18 cellular contexts compared by ENCODE assay signal in genomic region chr9:77725820-77726219, GRCh38.
DNase-seq lines count a peak whose midpoint lies in the region; ATAC-seq and TF ChIP-seq lines count a peak whose summit lies in the region.
"Had no signal": no experiment of that assay in that cellular context is flagged by ENCODE, and none has a peak within 500 bp of the region (broad histone marks: within the 10 kb centered on the region; RNA-seq: fewer than 3 reads in every experiment).

No MANE protein-coding gene starts in this region.

- H3K4me1 ChIP-seq in foreskin keratinocyte, result no peaks in the 10 kb centered on the region
- H3K4me1 ChIP-seq in effector memory CD4-positive, alpha-beta T cell (ENCODE audit: control insufficient read depth, insufficient read depth, low read length, poor library complexity, severe bottlenecking), result no peaks in the 10 kb centered on the region
- H3K4me1 ChIP-seq: upper lobe of right lung had no signal

- no peaks in the 10 kb centered on the region for H3K27me3 Mint-ChIP-seq in activated naive CD4-positive, alpha-beta T cell treated with anti-CD3 and anti-CD28 coated beads, Interleukin-2, amount 50 U/mL, for 24 hours
- H3K27me3 Mint-ChIP-seq in WTC11 (ENCODE audit: low read depth) (no peaks in the 10 kb centered on the region), brain (no peaks in the 10 kb centered on the region)
- no peaks in the 10 kb centered on the region for H3K27me3 Mint-ChIP-seq in stimulated activated naive CD8-positive, alpha-beta T cell treated with anti-CD3 and anti-CD28 coated beads, Interleukin-15, amount 100 ng/mL, for 72 hours

- CTCF ChIA-PET in WTC11 (lab: Charles Lee), result no interaction called here

- H3K27me3 ChIP-seq in foreskin keratinocyte, result no peaks in the 10 kb centered on the region
- no peaks in the 10 kb centered on the region for H3K27me3 ChIP-seq in effector memory CD4-positive, alpha-beta T cell (replicated peaks; ENCODE audit: control insufficient read depth, insufficient read depth, low read length, poor library complexity, severe bottlenecking)
- H3K27me3 ChIP-seq: adrenal gland, cardiac muscle cell, neural progenitor cell, stomach, upper lobe of right lung had no signal

- peak overlapping the region; percentile 0 for H3K4me3 Mint-ChIP-seq in activated naive CD4-positive, alpha-beta T cell treated with anti-CD3 and anti-CD28 coated beads, Interleukin-2, amount 50 U/mL, for 24 hours
- no peak overlapping the region for H3K4me3 Mint-ChIP-seq in WTC11
- H3K4me3 Mint-ChIP-seq in brain, result no peak overlapping the region
- H3K4me3 Mint-ChIP-seq in stimulated activated naive CD8-positive, alpha-beta T cell treated with anti-CD3 and anti-CD28 coated beads, Interleukin-15, amount 100 ng/mL, for 72 hours, result peak overlapping the region; percentile 36 to 40
- H3K4me3 Mint-ChIP-seq: neural progenitor cell had no signal

- H3K4me1 Mint-ChIP-seq in activated naive CD4-positive, alpha-beta T cell treated with anti-CD3 and anti-CD28 coated beads, Interleukin-2, amount 50 U/mL, for 24 hours, result peaks cover 37% of the 10 kb centered on the region
- H3K4me1 Mint-ChIP-seq in WTC11, result peaks cover 24% of the 10 kb centered on the region
- H3K4me1 Mint-ChIP-seq in brain, result peaks cover 37% of the 10 kb centered on the region
- H3K4me1 Mint-ChIP-seq in stimulated activated naive CD8-positive, alpha-beta T cell treated with anti-CD3 and anti-CD28 coated beads, Interleukin-15, amount 100 ng/mL, for 72 hours, result peaks cover 54% of the 10 kb centered on the region

- H3K27ac ChIP-seq in foreskin keratinocyte, result no peak overlapping the region
- no peak overlapping the region for H3K27ac ChIP-seq in effector memory CD4-positive, alpha-beta T cell (ENCODE audit: insufficient read depth, low read length, poor library complexity, severe bottlenecking)
- H3K27ac ChIP-seq: adrenal gland, cardiac muscle cell, neural progenitor cell, RWPE1, stomach, upper lobe of right lung had no signal

- TF ChIP-seq CTCF in WTC11 (IDR thresholded peaks at IDR 0.05), result no peak
- TF ChIP-seq CTCF in brain (conservative IDR thresholded peaks at IDR 0.05), result no peak
- no peak for TF ChIP-seq CTCF in foreskin keratinocyte (conservative IDR thresholded peaks at IDR 0.05)

- peaks cover 22% of the 10 kb centered on the region for H3K36me3 Mint-ChIP-seq in activated naive CD4-positive, alpha-beta T cell treated with anti-CD3 and anti-CD28 coated beads, Interleukin-2, amount 50 U/mL, for 24 hours
- H3K36me3 Mint-ChIP-seq in WTC11 (peaks cover 41% of the 10 kb centered on the region), brain (peaks cover 78% of the 10 kb centered on the region)

- H3K4me3 ChIP-seq in effector memory CD4-positive, alpha-beta T cell (ENCODE audit: insufficient read depth, low read depth, low read length, poor library complexity, severe bottlenecking), result no peak overlapping the region
- H3K4me3 ChIP-seq: adrenal gland, cardiac muscle cell, neural progenitor cell, stomach, upper lobe of right lung had no signal

- peaks cover 19% of the 10 kb centered on the region for H3K36me3 ChIP-seq in effector memory CD4-positive, alpha-beta T cell (ENCODE audit: control insufficient read depth, insufficient read depth, low read length)

- ATAC-seq in WTC11 (no peak), foreskin keratinocyte (no peak)
- ATAC-seq in stimulated activated naive CD8-positive, alpha-beta T cell treated with anti-CD3 and anti-CD28 coated beads, Interleukin-15, amount 100 ng/mL, for 72 hours, result peak; percentile 86
- ATAC-seq: esophagus mucosa, left cardiac atrium, upper lobe of right lung had no signal

- H3K27ac Mint-ChIP-seq in activated naive CD4-positive, alpha-beta T cell treated with anti-CD3 and anti-CD28 coated beads, Interleukin-2, amount 50 U/mL, for 24 hours, result peak overlapping the region; percentile 15
- H3K27ac Mint-ChIP-seq in WTC11 (peak overlapping the region; percentile 16), brain (peak overlapping the region in 4 of 5 experiments; percentile 1 to 77 (median 26))
- peak overlapping the region; percentile 69 to 81 for H3K27ac Mint-ChIP-seq in stimulated activated naive CD8-positive, alpha-beta T cell treated with anti-CD3 and anti-CD28 coated beads, Interleukin-15, amount 100 ng/mL, for 72 hours
- H3K27ac Mint-ChIP-seq: neural progenitor cell had no signal

- no peaks in the 10 kb centered on the region for H3K9me3 Mint-ChIP-seq in activated naive CD4-positive, alpha-beta T cell treated with anti-CD3 and anti-CD28 coated beads, Interleukin-2, amount 50 U/mL, for 24 hours
- H3K9me3 Mint-ChIP-seq in WTC11 (peaks cover 13% of the 10 kb centered on the region), brain (peaks cover 3 to 9% (median 4%) of the 10 kb centered on the region in 5 experiments)
- H3K9me3 Mint-ChIP-seq in stimulated activated naive CD8-positive, alpha-beta T cell treated with anti-CD3 and anti-CD28 coated beads, Interleukin-15, amount 100 ng/mL, for 72 hours, result peaks cover 0 to 6% of the 10 kb centered on the region in 2 donors
- H3K9me3 Mint-ChIP-seq: neural progenitor cell had no signal

- no peaks in the 10 kb centered on the region for H3K9me3 ChIP-seq in effector memory CD4-positive, alpha-beta T cell (ENCODE audit: control insufficient read depth, low read length)
- H3K9me3 ChIP-seq: adrenal gland, stomach, upper lobe of right lung had no signal

- POLR2A ChIA-PET in WTC11 (lab: Charles Lee), result no interaction called here

- no peak for DNase-seq in activated naive CD4-positive, alpha-beta T cell treated with anti-CD3 and anti-CD28 coated beads, Interleukin-2, amount 50 U/mL, for 16 hours
- DNase-seq in WTC11 (ENCODE audit: low spot score) (no peak), GDM1 (lab: John Stamatoyannopoulos, UW) (no peak), foreskin keratinocyte (no peak)
- peak in 1 of 2 donors; percentile 32 for DNase-seq in stimulated activated naive CD8-positive, alpha-beta T cell treated with anti-CD3 and anti-CD28 coated beads, Interleukin-15, amount 100 ng/mL, for 72 hours
- DNase-seq in effector memory CD4-positive, alpha-beta T cell, result no peak
- DNase-seq: adrenal gland, H7, left cardiac atrium, NCI-H2029 treated with DMSO at 0.1 percent for 48 hours, stomach, upper lobe of right lung had no signal

TF ChIP-seq in WTC11, 78 proteins besides CTCF, POLR2A, EP300 and RAD21:
- TF ChIP-seq CREB1 (CRISPR knock-in tag; IDR thresholded peaks at IDR 0.05), result no peak

Comparison
In these comparisons a context has a peak if more than half of its experiments do, and no peak if none do; other contexts are left out.
1. H3K27ac Mint-ChIP-seq: peak in every context shown above with its lines; median percentile 75 in stimulated activated naive CD8-positive, alpha-beta T cell treated with anti-CD3 and anti-CD28 coated beads, Interleukin-15, amount 100 ng/mL, for 72 hours; 26 in brain; 16 in WTC11; 15 in activated naive CD4-positive, alpha-beta T cell treated with anti-CD3 and anti-CD28 coated beads, Interleukin-2, amount 50 U/mL, for 24 hours.
2. H3K4me3 Mint-ChIP-seq: peak in activated naive CD4-positive, alpha-beta T cell treated with anti-CD3 and anti-CD28 coated beads, Interleukin-2, amount 50 U/mL, for 24 hours (single experiment) and stimulated activated naive CD8-positive, alpha-beta T cell treated with anti-CD3 and anti-CD28 coated beads, Interleukin-15, amount 100 ng/mL, for 72 hours (2 of 2); none in WTC11 (single experiment) and brain (0 of 5).